8 cellular contexts compared by ENCODE assay signal in genomic region chrX:77910108-77910840, GRCh38. TPM values are rescaled to one million over a fixed set of nuclear protein-coding genes. Genes with fewer than 3 reads are reported as not detected.
A peak's percentile ranks its signal among the peaks of the same experiment; 100 is the strongest.
DNase-seq lines count a peak whose midpoint lies in the region; ATAC-seq and TF ChIP-seq lines count a peak whose summit lies in the region.

TSS of gene ATP7A (plus strand) at chrX:77910693. CDS start at chrX:77971642, 60,949 bp downstream.

- H3K36me3 ChIP-seq in ES-I3 (ENCODE audit: insufficient read depth, low read length) (no peaks in the 10 kb centered on the region), H7 (replicated peaks; ENCODE audit: control insufficient read depth, insufficient read depth, low read length) (no peaks in the 10 kb centered on the region), RWPE2 (ENCODE audit: low read depth) (no peaks in the 10 kb centered on the region), neural progenitor cell (no peaks in the 10 kb centered on the region), stomach smooth muscle (ENCODE audit: control insufficient read depth in 2 of 2, insufficient read depth in 2 of 2, low read length in 2 of 2) (peaks cover 0 to 4% of the 10 kb centered on the region in 2 donors)

- H3K79me2 ChIP-seq in neural progenitor cell (ENCODE audit: low read depth) = peaks cover 6% of the 10 kb centered on the region

- H3K4me2 ChIP-seq in neural progenitor cell = peak within 1 kb of the TSS; percentile 81

- peaks cover 9% of the 10 kb centered on the region for H3F3A ChIP-seq in neural progenitor cell (ENCODE audit: low read depth)

- DNase-seq in H7 = peak; percentile 90
- peak; percentile 81 for DNase-seq in LoVo (ENCODE audit: low spot score)
- DNase-seq in RWPE2 (ENCODE audit: low spot score) = peak; percentile 80
- peak; percentile 87 for DNase-seq in activated effector memory CD4-positive, alpha-beta T cell treated with Interleukin-2 at 50 U/mL for 16 hours
- DNase-seq in foreskin fibroblast = peak; percentile 83 to 93
- DNase-seq in neural progenitor cell (ENCODE audit: low spot score) = peak; percentile 87

- peak within 1 kb of the TSS; percentile 78 for H2AFZ ChIP-seq in neural progenitor cell (replicated peaks)

- no peaks in the 10 kb centered on the region for H3K27me3 Mint-ChIP-seq in neural progenitor cell (ENCODE audit: insufficient read depth, low read depth)

- H3K27me3 ChIP-seq in H7 (ENCODE audit: control insufficient read depth, insufficient read depth, low read length) (no peaks in the 10 kb centered on the region), RWPE2 (ENCODE audit: insufficient read depth, poor library complexity, severe bottlenecking) (no peaks in the 10 kb centered on the region), neural progenitor cell (no peaks in the 10 kb centered on the region), stomach smooth muscle (ENCODE audit: control insufficient read depth in 1 of 2, insufficient read depth in 2 of 2, low read length in 2 of 2) (no peaks in the 10 kb centered on the region)

- peak; percentile 92 for ATAC-seq in RWPE2 (ENCODE audit: low read depth)

- TF ChIP-seq CTCF in RWPE2 (IDR thresholded peaks at IDR 0.05; ENCODE audit: poor library complexity, severe bottlenecking) (peak; percentile 51), foreskin fibroblast (IDR thresholded peaks at IDR 0.05; ENCODE audit: low read depth, low read length) (peak; percentile 57), neural progenitor cell (IDR thresholded peaks at IDR 0.05) (peak; percentile 39)

- peak within 1 kb of the TSS; percentile 96 for H3K27ac Mint-ChIP-seq in neural progenitor cell

- peaks cover 11% of the 10 kb centered on the region for H3K4me1 Mint-ChIP-seq in neural progenitor cell

- peak within 1 kb of the TSS; percentile 56 for H3K4me3 ChIP-seq in H7 (ENCODE audit: insufficient read depth, low read depth, low read length)
- peak within 1 kb of the TSS; percentile 50 for H3K4me3 ChIP-seq in RWPE2 (ENCODE audit: severe bottlenecking)
- peak within 1 kb of the TSS; percentile 81 to 94 for H3K4me3 ChIP-seq in foreskin fibroblast (ENCODE audit: low read depth in 1 of 2, low read length in 2 of 2)
- peak within 1 kb of the TSS; percentile 71 for H3K4me3 ChIP-seq in neural progenitor cell
- peak within 1 kb of the TSS; percentile 83 to 84 for H3K4me3 ChIP-seq in stomach smooth muscle (ENCODE audit: low read length in 2 of 2)

- H3K9me3 ChIP-seq in ES-I3 (ENCODE audit: control insufficient read depth, insufficient read depth, low read length) (no peaks in the 10 kb centered on the region), RWPE2 (ENCODE audit: severe bottlenecking) (no peaks in the 10 kb centered on the region), neural progenitor cell (ENCODE audit: low read depth) (no peaks in the 10 kb centered on the region), stomach smooth muscle (ENCODE audit: control insufficient read depth in 2 of 2, low read length in 2 of 2) (no peaks in the 10 kb centered on the region)

- H3K9me3 Mint-ChIP-seq in neural progenitor cell = no peaks in the 10 kb centered on the region

- no peaks in the 10 kb centered on the region for H3K4me1 ChIP-seq in ES-I3 (ENCODE audit: insufficient read depth, low read length)
- no peaks in the 10 kb centered on the region for H3K4me1 ChIP-seq in RWPE2 (ENCODE audit: insufficient read depth, poor library complexity, severe bottlenecking)
- no peaks in the 10 kb centered on the region for H3K4me1 ChIP-seq in neural progenitor cell
- H3K4me1 ChIP-seq in stomach smooth muscle (ENCODE audit: control insufficient read depth, insufficient read depth, low read length) = no peaks in the 10 kb centered on the region

- peak within 1 kb of the TSS; percentile 93 for H3K4me3 Mint-ChIP-seq in neural progenitor cell

- peak within 1 kb of the TSS; percentile 41 for H3K27ac ChIP-seq in RWPE2 (ENCODE audit: poor library complexity, severe bottlenecking)
- H3K27ac ChIP-seq in neural progenitor cell = no peak within 1 kb of the TSS
- peak within 1 kb of the TSS; percentile 41 for H3K27ac ChIP-seq in stomach smooth muscle (ENCODE audit: low read length)

- no peaks in the 10 kb centered on the region for H3K36me3 Mint-ChIP-seq in neural progenitor cell

- H3K9ac ChIP-seq in ES-I3 (ENCODE audit: low read depth, low read length) (peak within 1 kb of the TSS; percentile 93), neural progenitor cell (peak within 1 kb of the TSS; percentile 61), stomach smooth muscle (ENCODE audit: low read length in 2 of 2) (peak within 1 kb of the TSS; percentile 86 to 94)

- H4K20me1 ChIP-seq in neural progenitor cell (ENCODE audit: low read depth) = no peaks in the 10 kb centered on the region

RNA-seq across cellular contexts. Expression of gene ATP7A, which starts in this region (rescaled TPM):
- 2.1 and 2.5 TPM in 2 replicates for total RNA-seq in H7 (2014; rRNA removed; shearing (Covaris generic))
- 4.4 and 5.1 TPM in 2 replicates for total RNA-seq in neural progenitor cell (ENCODE audit: low replicate concordance)
